ENCODE assay signal across 1 cellular context in the genomic region with DNA sequence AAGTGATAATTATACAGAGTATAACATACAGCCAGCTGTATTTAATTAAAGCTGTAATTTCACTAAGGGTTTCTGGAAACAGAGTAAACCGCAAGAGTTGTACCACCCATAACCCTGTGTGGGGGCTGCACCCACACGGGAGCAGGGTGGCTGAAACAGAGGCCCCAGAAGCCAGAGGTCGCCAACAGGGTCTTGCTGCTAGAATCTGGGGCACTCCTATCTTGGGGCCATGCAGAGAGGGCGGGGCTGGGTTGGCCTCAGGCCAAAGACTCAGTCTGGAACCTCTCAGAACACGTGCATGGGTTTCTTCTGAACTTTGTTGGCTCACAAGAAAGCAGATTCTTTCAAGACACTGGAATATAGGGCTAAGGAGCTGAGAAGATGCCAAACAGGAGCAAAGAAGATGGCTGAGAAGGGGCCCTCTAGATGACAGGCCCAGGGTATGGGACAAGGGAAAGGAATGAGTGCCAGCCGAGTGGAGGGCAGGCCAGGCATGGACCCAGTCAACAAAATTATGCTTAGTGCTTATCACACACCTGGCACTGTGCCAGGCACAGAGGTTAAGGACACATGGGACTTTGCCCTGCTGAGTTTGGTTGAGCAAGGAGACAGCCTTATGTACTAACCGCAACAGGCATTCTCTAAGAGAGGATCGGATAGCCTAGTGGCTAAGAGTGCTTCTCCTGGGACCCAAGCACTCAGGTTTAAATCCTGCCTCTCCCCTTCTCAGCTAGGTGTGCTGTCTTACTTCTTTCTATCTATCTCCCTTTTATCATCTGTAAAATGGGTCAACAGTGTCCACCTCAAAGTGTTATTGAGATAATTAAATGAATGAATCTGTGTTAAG.
TF ChIP-seq lines count a peak whose summit lies in the region.

No MANE protein-coding gene starts in this region.

TF ChIP-seq in HCT116, 20 proteins besides CTCF, POLR2A, EP300 and RAD21 (continued from another document):
- TF ChIP-seq MAX (IDR thresholded peaks at IDR 0.05) (no peak), TCF7L2 (IDR thresholded peaks at IDR 0.05; ENCODE audit: borderline replicate concordance, extremely low read depth, insufficient read depth, insufficient read length) (no peak), EZH2phosphoT487 (IDR thresholded peaks at IDR 0.05; ENCODE audit: borderline replicate concordance) (no peak)
